In genomic region chr3:13222891-13223573, GRCh38 we compare ENCODE assay signal across 24 cellular contexts.
DNase-seq lines count a peak whose midpoint lies in the region; ATAC-seq, FAIRE-seq and TF ChIP-seq lines count a peak whose summit lies in the region.
"Had no signal": no experiment of that assay in that cellular context is flagged by ENCODE, and none has a peak within 500 bp of the region (broad histone marks: within the 10 kb centered on the region; RNA-seq: fewer than 3 reads in every experiment).

No MANE protein-coding gene starts in this region.

- H3K36me3 ChIP-seq in BLaER1 (no peaks in the 10 kb centered on the region), DND-41 (ENCODE audit: insufficient read depth, low read length) (no peaks in the 10 kb centered on the region), K562 (ENCODE audit: control insufficient read depth, insufficient read depth, low read length) (no peaks in the 10 kb centered on the region), osteoblast (ENCODE audit: insufficient read depth, low read length) (no peaks in the 10 kb centered on the region), Caco-2 (ENCODE audit: control insufficient read depth, insufficient read depth, low read length) (no peaks in the 10 kb centered on the region)
- H3K36me3 ChIP-seq: BE2C had no signal

- H3K27me3 Mint-ChIP-seq in Caco-2 (ENCODE audit: insufficient read depth, unreplicated experiment) = no peaks in the 10 kb centered on the region

- no peak for TF ChIP-seq POLR2A in K562 (conservative IDR thresholded peaks at IDR 0.05)

- peaks cover 6% of the 10 kb centered on the region for H3K4me1 Mint-ChIP-seq in Caco-2 (ENCODE audit: low read depth, unreplicated experiment)

- 0 out of 3 replicates have a peak, but pooled peaks have one; percentile 9 for ATAC-seq in DND-41 (ENCODE audit: insufficient read depth, low read depth)
- ATAC-seq in K562 = peak; percentile 48; the same call in 1 of the 3 replicates
- ATAC-seq: Panc1 had no signal

- H3K36me3 Mint-ChIP-seq in Caco-2 (ENCODE audit: insufficient read depth, unreplicated experiment) = no peaks in the 10 kb centered on the region
- H3K36me3 Mint-ChIP-seq: CD4-positive, CD25-positive, alpha-beta regulatory T cell; IgD-negative memory B cell had no signal

- TF ChIP-seq CTCF in DND-41 (IDR thresholded peaks at IDR 0.05; ENCODE audit: borderline replicate concordance, extremely low read depth, low read length, poor library complexity, severe bottlenecking) (no peak), K562 (IDR thresholded peaks at IDR 0.05 in 2 of 3, conservative IDR thresholded peaks at IDR 0.05 in 1 of 3; ENCODE audit: insufficient read depth in 2 of 3, low read depth in 1 of 3, low read length in 3 of 3) (peak; percentile 24 to 38 (median 28); a peak in 4 of 6 replicates), osteoblast (IDR thresholded peaks at IDR 0.05; ENCODE audit: extremely low read depth, low read depth, low read length) (no peak), Caco-2 (IDR thresholded peaks at IDR 0.05; ENCODE audit: insufficient read depth in 1 of 2, low read depth in 1 of 2, low read length in 1 of 2, severe bottlenecking in 1 of 2, unreplicated experiment in 1 of 2) (no peak)

- DNase-seq in DND-41 (no peak), K562 (ENCODE audit: extremely low read depth in 1 of 4, low spot score in 3 of 4) (peak in 2 of 4 experiments; percentile 51 to 56), osteoblast (ENCODE audit: insufficient read length, low spot score, missing footprints) (peak; percentile 30), Caco-2 (no peak), HEK293T (ENCODE audit: extremely low spot score) (no peak), SKM-1 treated with dmso at 0.1 percent for 144 hours (lab: John Stamatoyannopoulos, UW; ENCODE audit: unreplicated experiment) (no peak)
- DNase-seq: BE2C; CD4-positive, CD25-positive, alpha-beta regulatory T cell; DMS53; HFFc6; NCI-H1092; NCI-H1436; NCI-H187; NCI-H2171 treated with DMSO at 0.1 percent for 48 hours; NCI-H345; NCI-H524; NCI-H82; SHP77 treated with DMSO at 0.1 percent for 48 hours had no signal

- TF ChIP-seq EP300 in K562 (IDR thresholded peaks at IDR 0.05; ENCODE audit: low read length) = no peak

- peak overlapping the region; percentile 35; the same call in 1 of the 2 replicates for H3K27ac ChIP-seq in BLaER1
- 0 out of 2 replicates have a peak overlapping the region, but pooled peaks have one; percentile 3 for H3K27ac ChIP-seq in DND-41 (ENCODE audit: low read length)
- no peak overlapping the region for H3K27ac ChIP-seq in K562 (ENCODE audit: extremely low read depth, low read depth, low read length)
- no peak overlapping the region for H3K27ac ChIP-seq in osteoblast (ENCODE audit: low read depth, low read length)
- H3K27ac ChIP-seq: RWPE1 had no signal

- no peak overlapping the region for H3K4me3 Mint-ChIP-seq in Caco-2 (ENCODE audit: unreplicated experiment)
- H3K4me3 Mint-ChIP-seq: CD4-positive, CD25-positive, alpha-beta regulatory T cell; HFFc6; IgD-negative memory B cell had no signal

- H3K4me3 ChIP-seq in BLaER1 = no peak overlapping the region
- H3K4me3 ChIP-seq in DND-41 (ENCODE audit: low read depth in 1 of 2, low read length in 2 of 2) = no peak overlapping the region
- H3K4me3 ChIP-seq in K562 = no peak overlapping the region
- no peak overlapping the region for H3K4me3 ChIP-seq in osteoblast (ENCODE audit: insufficient read depth, low read length)
- H3K4me3 ChIP-seq in Caco-2 (ENCODE audit: low read depth, low read length) = no peak overlapping the region

- H3K4me1 ChIP-seq in BLaER1 (peaks cover 69% of the 10 kb centered on the region), DND-41 (ENCODE audit: insufficient read depth, low read length) (0 out of 2 replicates have a peak, but pooled peaks cover 7% of the 10 kb centered on the region), K562 (replicated peaks in 1 of 2; ENCODE audit: control insufficient read depth in 2 of 2, insufficient read depth in 2 of 2, low read length in 2 of 2) (peaks cover 0 to 5% of the 10 kb centered on the region in 2 experiments; a peak in 1 of 5 replicates), osteoblast (ENCODE audit: insufficient read depth, low read length) (no peaks in the 10 kb centered on the region), Caco-2 (peaks cover 3% of the 10 kb centered on the region; the same call in 1 of the 2 replicates)
- H3K4me1 ChIP-seq: BE2C had no signal

- H3K9me3 ChIP-seq in BLaER1 = no peaks in the 10 kb centered on the region
- H3K9me3 ChIP-seq in DND-41 (ENCODE audit: insufficient read depth, low read length, severe bottlenecking) = no peaks in the 10 kb centered on the region
- no peaks in the 10 kb centered on the region for H3K9me3 ChIP-seq in K562 (replicated peaks; ENCODE audit: control insufficient read depth, insufficient read depth, low read depth, low read length)
- H3K9me3 ChIP-seq in osteoblast (ENCODE audit: low read depth, low read length) = no peaks in the 10 kb centered on the region
- no peaks in the 10 kb centered on the region for H3K9me3 ChIP-seq in Caco-2
- H3K9me3 ChIP-seq: BE2C had no signal

- H3K9me3 Mint-ChIP-seq in Caco-2 (ENCODE audit: unreplicated experiment) = no peaks in the 10 kb centered on the region
- H3K9me3 Mint-ChIP-seq: CD4-positive, CD25-positive, alpha-beta regulatory T cell; HFFc6; IgD-negative memory B cell had no signal

- H3K4me2 ChIP-seq in BLaER1 (peak overlapping the region; percentile 80), DND-41 (ENCODE audit: insufficient read depth, low read length) (no peak overlapping the region), K562 (ENCODE audit: insufficient read depth, low read length) (no peak overlapping the region), osteoblast (ENCODE audit: insufficient read depth, low read length) (no peak overlapping the region)

- no peak for FAIRE-seq in K562 (lab: Jason Lieb, UNC)
- FAIRE-seq: G401.6, H54 had no signal

- H3K27me3 ChIP-seq in BLaER1 (no peaks in the 10 kb centered on the region), DND-41 (ENCODE audit: insufficient read depth, low read length, poor library complexity) (no peaks in the 10 kb centered on the region), K562 (ENCODE audit: control insufficient read depth in 2 of 2, insufficient read depth in 2 of 2, low read length in 2 of 2) (peaks cover 45 to 81% of the 10 kb centered on the region in 2 experiments; a peak in 4 of 5 replicates), osteoblast (ENCODE audit: insufficient read depth, low read length) (peaks cover 3% of the 10 kb centered on the region), Caco-2 (replicated peaks; ENCODE audit: control insufficient read depth, insufficient read depth, low read length) (no peaks in the 10 kb centered on the region)
- H3K27me3 ChIP-seq: BE2C had no signal

- CTCF ChIA-PET in K562 (lab: Yijun Ruan, JAX; ENCODE audit: low intra/inter-chr PET ratio) (no interaction called here), Caco-2 (lab: Charles Lee) (no interaction called here), HEK293T (lab: Yijun Ruan, JAX) (no interaction called here)

- TF ChIP-seq RAD21 in K562 (CRISPR knock-in tag; conservative IDR thresholded peaks at IDR 0.05 in 1 of 2, IDR thresholded peaks at IDR 0.05 in 1 of 2) = peak in 1 of 2 experiments; percentile 18; a peak in 1 of 4 replicates

- H3K9ac ChIP-seq in BLaER1 (no peak overlapping the region), DND-41 (ENCODE audit: low read depth, low read length) (no peak overlapping the region), K562 (ENCODE audit: insufficient read depth in 1 of 2, low read depth in 2 of 2, low read length in 2 of 2) (peak overlapping the region in 1 of 2 experiments; percentile 39; a peak in 1 of 4 replicates)

- POLR2A ChIA-PET in K562 (lab: Yijun Ruan, JAX) (no interaction called here), Caco-2 (lab: Charles Lee) (no interaction called here), HEK293T (lab: Yijun Ruan, JAX) (no interaction called here)

- H3K79me2 ChIP-seq in DND-41 (ENCODE audit: insufficient read depth, low read length) = no peaks in the 10 kb centered on the region
- H3K79me2 ChIP-seq in K562 (ENCODE audit: control insufficient read depth, insufficient read depth, low read length) = no peaks in the 10 kb centered on the region
- H3K79me2 ChIP-seq in osteoblast (ENCODE audit: insufficient read depth, low read length) = no peaks in the 10 kb centered on the region

- no peak overlapping the region for H2AFZ ChIP-seq in DND-41 (ENCODE audit: low read depth, low read length)
- no peak overlapping the region for H2AFZ ChIP-seq in K562 (ENCODE audit: low read depth, low read length)
- no peak overlapping the region for H2AFZ ChIP-seq in osteoblast (ENCODE audit: low read length)

- intact Hi-C loops in K562 (cut with micrococcal nuclease) = loop anchor here (5.0 to 10.0 kb wide), 2 partner anchors 81 to 422 kb away; no protein-coding TSS in a partner anchor
- intact Hi-C loops in Caco-2 (cut with micrococcal nuclease; ENCODE audit: unreplicated experiment) = loop anchor here (10.0 kb wide), 1 partner anchor 232 kb away; no protein-coding TSS in a partner anchor

- H3K9me1 ChIP-seq in K562 (ENCODE audit: control insufficient read depth, insufficient read depth, low read length) = peaks cover 4% of the 10 kb centered on the region

- BruUV-seq in K562 (replicated peaks; lab: Mats Ljungman, UMichigan) (no TSS peak), Caco-2 (replicated peaks; lab: Mats Ljungman, UMichigan) (no TSS peak)

- no peak overlapping the region for H3K27ac Mint-ChIP-seq in Caco-2 (ENCODE audit: unreplicated experiment)
- H3K27ac Mint-ChIP-seq: CD4-positive, CD25-positive, alpha-beta regulatory T cell; HFFc6; IgD-negative memory B cell had no signal

- WGBS in K562 (ENCODE audit: insufficient coverage, low coverage, missing lambda C conversion rate) = 4% methylated on average over 10 of the region's 10 CpGs

- H4K20me1 ChIP-seq in BLaER1 (no peaks in the 10 kb centered on the region), DND-41 (ENCODE audit: insufficient read depth, low read length) (no peaks in the 10 kb centered on the region), K562 (replicated peaks; ENCODE audit: control insufficient read depth, insufficient read depth, low read length) (peaks cover 16% of the 10 kb centered on the region), osteoblast (ENCODE audit: insufficient read depth, low read length) (no peaks in the 10 kb centered on the region)

- in situ Hi-C loops in K562 (cut with MboI) = no loop called here

TF ChIP-seq in K562, 482 proteins besides CTCF, POLR2A, EP300 and RAD21 (continues in another document):
- TF ChIP-seq ZNF263 (CRISPR knock-in tag; IDR thresholded peaks at IDR 0.05; ENCODE audit: borderline replicate concordance) (peak; percentile 56; the same call in 1 of the 2 replicates), MCM5 (IDR thresholded peaks at IDR 0.05; ENCODE audit: low read depth) (no peak), TARDBP (IDR thresholded peaks at IDR 0.05) (no peak)

TF ChIP-seq in HEK293T, 16 proteins besides CTCF, POLR2A, EP300 and RAD21:
- no peak for TF ChIP-seq FOXA1 (IDR thresholded peaks at IDR 0.05)
- no peak for TF ChIP-seq ARNT (IDR thresholded peaks at IDR 0.05)
- TF ChIP-seq NFRKB (IDR thresholded peaks at IDR 0.05) = no peak
- no peak for TF ChIP-seq FOXM1 (IDR thresholded peaks at IDR 0.05; ENCODE audit: borderline replicate concordance)
- no peak for TF ChIP-seq SUZ12 (IDR thresholded peaks at IDR 0.05)

Comparison
In these comparisons a context has a peak if more than half of its experiments do, and no peak if none do; other contexts are left out.
1. H3K27ac ChIP-seq: peak in BLaER1 (single experiment) and DND-41 (single experiment); none in K562 (single experiment) and osteoblast (single experiment).
2. CTCF ChIP-seq: peak in K562 (3 of 3); none in DND-41 (single experiment), osteoblast (single experiment) and Caco-2 (0 of 2).